9 cellular contexts compared by ENCODE assay signal in genomic region chr9:98097836-98098235, GRCh38. TPM values are rescaled to one million over a fixed set of nuclear protein-coding genes. Genes with fewer than 3 reads are reported as not detected.
DNase-seq lines count a peak whose midpoint lies in the region; ATAC-seq lines count a peak whose summit lies in the region.
"Had no signal": no experiment of that assay in that cellular context is flagged by ENCODE, and none has a peak within 500 bp of the region (broad histone marks: within the 10 kb centered on the region; RNA-seq: fewer than 3 reads in every experiment).

No MANE protein-coding gene starts in this region.

- no peaks in the 10 kb centered on the region for H3K9me3 Mint-ChIP-seq in activated CD4-positive, alpha-beta memory T cell treated with anti-CD3 and anti-CD28 coated beads, Interleukin-2, amount 10 ng/mL, durations not matched to agents 7 days and 5 days
- no peaks in the 10 kb centered on the region for H3K9me3 Mint-ChIP-seq in memory B cell

- H3K27ac Mint-ChIP-seq in activated CD4-positive, alpha-beta memory T cell treated with anti-CD3 and anti-CD28 coated beads, Interleukin-2, amount 10 ng/mL, durations not matched to agents 7 days and 5 days, result peak overlapping the region; percentile 89
- H3K27ac Mint-ChIP-seq in memory B cell, result peak overlapping the region; percentile 36

- peaks cover 74% of the 10 kb centered on the region for H3K4me1 Mint-ChIP-seq in activated CD4-positive, alpha-beta memory T cell treated with anti-CD3 and anti-CD28 coated beads, Interleukin-2, amount 10 ng/mL, durations not matched to agents 7 days and 5 days
- peaks cover 41% of the 10 kb centered on the region for H3K4me1 Mint-ChIP-seq in memory B cell

- peaks cover 72% of the 10 kb centered on the region for H3K36me3 Mint-ChIP-seq in activated CD4-positive, alpha-beta memory T cell treated with anti-CD3 and anti-CD28 coated beads, Interleukin-2, amount 10 ng/mL, durations not matched to agents 7 days and 5 days (ENCODE audit: low read depth)
- H3K36me3 Mint-ChIP-seq in memory B cell, result peaks cover 19% of the 10 kb centered on the region

- ATAC-seq in memory B cell (ENCODE audit: low read depth) (no peak), HG02938 (IDR thresholded peaks at IDR 0.05; ENCODE audit: unreplicated experiment) (no peak), GM18870 (IDR thresholded peaks at IDR 0.05; ENCODE audit: unreplicated experiment) (no peak)

- H3K27me3 Mint-ChIP-seq in activated CD4-positive, alpha-beta memory T cell treated with anti-CD3 and anti-CD28 coated beads, Interleukin-2, amount 10 ng/mL, durations not matched to agents 7 days and 5 days, result no peaks in the 10 kb centered on the region
- H3K27me3 Mint-ChIP-seq in memory B cell, result no peaks in the 10 kb centered on the region

- POLR2A ChIA-PET in activated CD4-positive, alpha-beta memory T cell treated with anti-CD3 and anti-CD28 coated beads, Interleukin-2, amount 10 ng/mL, durations not matched to agents 7 days and 5 days (lab: Charles Lee), result interaction anchor here (0.7 to 3.1 kb wide), 11 partner anchors 11 to 177 kb away, joined by 3 to 19 read pairs (median 8); partner anchors contain the start of genes CORO2A, TBC1D2 and TRIM14

- DNase-seq in DMS79 (lab: John Stamatoyannopoulos, UW), result peak; percentile 21
- DNase-seq in NCI-H2029 treated with DMSO at 0.1 percent for 48 hours (lab: John Stamatoyannopoulos, UW), result peak; percentile 91
- peak; percentile 55 for DNase-seq in activated CD4-positive, alpha-beta memory T cell treated with anti-CD3 and anti-CD28 coated beads, Interleukin-2, amount 10 ng/mL, durations not matched to agents 7 days and 5 days
- DNase-seq in memory B cell (ENCODE audit: low spot score in 2 of 2), result no peak
- DNase-seq in GDM1 (lab: John Stamatoyannopoulos, UW), result no peak
- no peak for DNase-seq in iPS-NIHi7 (ENCODE audit: extremely low spot score)
- DNase-seq: NCI-H1694 treated with DMSO at 0.1 percent for 48 hours had no signal

- CTCF ChIA-PET in activated CD4-positive, alpha-beta memory T cell treated with anti-CD3 and anti-CD28 coated beads, Interleukin-2, amount 10 ng/mL, durations not matched to agents 7 days and 5 days (lab: Charles Lee), result interaction anchor here (0.6 to 5.2 kb wide), 8 partner anchors 9 to 597 kb away, joined by 3 to 61 read pairs (median 3); partner anchors contain the start of genes ANP32B and TRIM14

- no peak overlapping the region for H3K4me3 Mint-ChIP-seq in activated CD4-positive, alpha-beta memory T cell treated with anti-CD3 and anti-CD28 coated beads, Interleukin-2, amount 10 ng/mL, durations not matched to agents 7 days and 5 days
- H3K4me3 Mint-ChIP-seq in memory B cell, result no peak overlapping the region

RNA-seq across cellular contexts. Expression of gene TRIM14, which starts 21.2 kb away (rescaled TPM):
- total RNA-seq in activated CD4-positive, alpha-beta memory T cell treated with anti-CD3 and anti-CD28 coated beads, Interleukin-2, amount 10 ng/mL, durations not matched to agents 7 days and 5 days, result 100 to 1,000 TPM in 1 of 2 experiments, 10 to 100 TPM in 1; 99.4 to 101 TPM

RNA-seq across cellular contexts. Expression of gene NANS, which starts 41.3 kb away (rescaled TPM):
- total RNA-seq in activated CD4-positive, alpha-beta memory T cell treated with anti-CD3 and anti-CD28 coated beads, Interleukin-2, amount 10 ng/mL, durations not matched to agents 7 days and 5 days, result 10 to 100 TPM; 46.1 to 47.3 TPM

Comparison
In these comparisons a context has a peak if more than half of its experiments do, and no peak if none do; other contexts are left out.
1. DNase-seq: peak in DMS79 (single experiment), NCI-H2029 treated with DMSO at 0.1 percent for 48 hours (single experiment) and activated CD4-positive, alpha-beta memory T cell treated with anti-CD3 and anti-CD28 coated beads, Interleukin-2, amount 10 ng/mL, durations not matched to agents 7 days and 5 days (single experiment); none in memory B cell (0 of 2), GDM1 (single experiment) and iPS-NIHi7 (single experiment).